Comparison of ENCODE assay signal across 15 cellular contexts in genomic region chr17:38660097-38661026, GRCh38. TPM values are rescaled to one million over a fixed set of nuclear protein-coding genes. Genes with fewer than 3 reads are reported as not detected.
DNase-seq lines count a peak whose midpoint lies in the region; ATAC-seq, FAIRE-seq and TF ChIP-seq lines count a peak whose summit lies in the region.
"Had no signal": no experiment of that assay in that cellular context is flagged by ENCODE, and none has a peak within 500 bp of the region (broad histone marks: within the 10 kb centered on the region; RNA-seq: fewer than 3 reads in every experiment).

No MANE protein-coding gene starts in this region.

- H3K4me1 ChIP-seq in endodermal cell (ENCODE audit: control insufficient read depth, insufficient read depth, low read length) (no peaks in the 10 kb centered on the region), small intestine (ENCODE audit: control insufficient read depth in 2 of 2, insufficient read depth in 1 of 2, low read depth in 1 of 2, low read length in 1 of 2) (no peaks in the 10 kb centered on the region)
- H3K4me1 ChIP-seq: vagina had no signal

- H3K36me3 ChIP-seq in endodermal cell (ENCODE audit: control insufficient read depth, insufficient read depth, low read length): no peaks in the 10 kb centered on the region
- no peaks in the 10 kb centered on the region for H3K36me3 ChIP-seq in small intestine (ENCODE audit: control insufficient read depth in 2 of 2, insufficient read depth in 2 of 2, low read length in 2 of 2)
- H3K36me3 ChIP-seq: vagina, WERI-Rb-1 had no signal

- H3K4me3 ChIP-seq in NB4 (ENCODE audit: low read depth, low read length) (no peak overlapping the region), endodermal cell (ENCODE audit: low read length) (no peak overlapping the region), small intestine (ENCODE audit: low read depth in 1 of 2, low read length in 2 of 2) (no peak overlapping the region)
- H3K4me3 ChIP-seq: SK-N-MC, vagina had no signal

- H3K27me3 ChIP-seq in endodermal cell (ENCODE audit: control insufficient read depth, insufficient read depth, low read length, poor library complexity, severe bottlenecking) (no peaks in the 10 kb centered on the region), small intestine (ENCODE audit: control insufficient read depth in 2 of 2, insufficient read depth in 2 of 2, low read length in 2 of 2) (no peaks in the 10 kb centered on the region)
- H3K27me3 ChIP-seq: vagina had no signal

- no peaks in the 10 kb centered on the region for H3K36me3 Mint-ChIP-seq in endodermal cell (ENCODE audit: low read depth)

- no peaks in the 10 kb centered on the region for H3K9me3 ChIP-seq in endodermal cell (ENCODE audit: control insufficient read depth, low read length)
- no peaks in the 10 kb centered on the region for H3K9me3 ChIP-seq in small intestine (ENCODE audit: control insufficient read depth, low read depth)
- H3K9me3 ChIP-seq: vagina had no signal

- no peak overlapping the region for H3K27ac ChIP-seq in endodermal cell (ENCODE audit: low read depth, low read length)
- no peak overlapping the region for H3K27ac ChIP-seq in small intestine (ENCODE audit: low read depth in 1 of 2, low read length in 1 of 2)
- H3K27ac ChIP-seq: HL-60, SK-N-MC, vagina, WERI-Rb-1 had no signal

- no peak overlapping the region for H3K4me3 Mint-ChIP-seq in endodermal cell
- H3K4me3 Mint-ChIP-seq: HFFc6 had no signal

- no peak for TF ChIP-seq POLR2A in NB4 (IDR thresholded peaks at IDR 0.05; ENCODE audit: extremely low read depth, insufficient read length)

- peaks cover 6% of the 10 kb centered on the region for H3K4me1 Mint-ChIP-seq in endodermal cell

- H3K9ac ChIP-seq in endodermal cell (ENCODE audit: extremely low read depth, low read length, poor library complexity, severe bottlenecking): no peak overlapping the region

- DNase-seq in SIG-M5 treated with dmso at 0.1 percent for 504 hours (lab: John Stamatoyannopoulos, UW; ENCODE audit: unreplicated experiment): peak; percentile 36
- no peak for DNase-seq in SIG-M5 (lab: John Stamatoyannopoulos, UW)
- DNase-seq in NB4 (ENCODE audit: low read depth): peak; percentile 45
- peak; percentile 56 for DNase-seq in endodermal cell
- peak; percentile 22 for DNase-seq in small intestine
- DNase-seq in stimulated activated naive CD4-positive, alpha-beta T cell treated with Interleukin-2 at 50 U/mL for 16 hours (lab: John Stamatoyannopoulos, UW): no peak
- DNase-seq in activated gamma-delta T cell (lab: John Stamatoyannopoulos, UW): no peak
- DNase-seq: HFFc6; stimulated activated naive CD8-positive, alpha-beta T cell treated with anti-CD3 and anti-CD28 coated beads, Interleukin-15, Interleukin-2, amounts not matched to agents 100 U/mL and 50 U/mL, for 24 hours; WERI-Rb-1 had no signal

- no peak for FAIRE-seq in small intestine (lab: Jason Lieb, UNC)

- H3K9me3 Mint-ChIP-seq in endodermal cell: no peaks in the 10 kb centered on the region
- H3K9me3 Mint-ChIP-seq: HFFc6 had no signal

- no peak overlapping the region for H3K27ac Mint-ChIP-seq in endodermal cell
- H3K27ac Mint-ChIP-seq: HFFc6 had no signal

- H3K27me3 Mint-ChIP-seq in endodermal cell (ENCODE audit: insufficient read depth): peaks cover 13% of the 10 kb centered on the region

- TF ChIP-seq CTCF in NB4 (IDR thresholded peaks at IDR 0.05; ENCODE audit: low read depth, low read length) (no peak), endodermal cell (conservative IDR thresholded peaks at IDR 0.05) (no peak)

- 88 to 91% methylated on average over 11 to 16 of the region's 16 CpGs for WGBS in endodermal cell (ENCODE audit: insufficient coverage in 1 of 2, insufficient read length in 1 of 2), 2 experiments
- 70 to 78% (median 75%) methylated on average over 16 of the region's 16 CpGs for WGBS in small intestine, 3 donors

- ATAC-seq in GM21717 (IDR thresholded peaks at IDR 0.05; ENCODE audit: unreplicated experiment): no peak
- ATAC-seq: stimulated activated naive CD8-positive, alpha-beta T cell treated with anti-CD3 and anti-CD28 coated beads, Interleukin-15, Interleukin-2, amounts not matched to agents 100 U/mL and 50 U/mL, for 24 hours had no signal

RNA-seq across cellular contexts. Expression of gene EPOP, which starts 14.4 kb away (rescaled TPM):
- 1 to 10 TPM; 3.2 to 5.0 TPM for total RNA-seq in endodermal cell
- polyA plus RNA-seq in endodermal cell (2013, experiment 1 of 2): 13.5 TPM
- 12.8 TPM for polyA plus RNA-seq in endodermal cell (2013, experiment 2 of 2)
- 1 to 10 TPM in 1 of 3 donors, under 1 TPM in 1, not detected in 1; 0.22 to 1.3 TPM for polyA plus RNA-seq in small intestine

RNA-seq across cellular contexts. Expression of gene MLLT6, which starts 44.7 kb away (rescaled TPM):
- total RNA-seq in endodermal cell: 100 to 1,000 TPM; 112 to 127 TPM
- 54.4 TPM for polyA plus RNA-seq in endodermal cell (2013, experiment 1 of 2)
- 49.1 TPM for polyA plus RNA-seq in endodermal cell (2013, experiment 2 of 2)
- 10 to 100 TPM; 19.5 to 48.2 (median 30.0) TPM for polyA plus RNA-seq in small intestine

RNA-seq across cellular contexts. Expression of gene SRCIN1, which starts 54.6 kb away (rescaled TPM):
- 1 to 10 TPM; 2.8 to 5.9 TPM for total RNA-seq in endodermal cell
- polyA plus RNA-seq in endodermal cell (2013, experiment 1 of 2): 13.0 TPM
- 12.7 TPM for polyA plus RNA-seq in endodermal cell (2013, experiment 2 of 2)
- polyA plus RNA-seq in small intestine: 1 to 10 TPM in 1 of 3 donors, under 1 TPM in 2; 0.45 to 1.4 (median 0.54) TPM
- total RNA-seq: HFFc6 had no signal
- polyA plus RNA-seq: fibroblast of lung had no signal

Comparison
In these comparisons a context has a peak if more than half of its experiments do, and no peak if none do; other contexts are left out.
1. DNase-seq: peak in SIG-M5 treated with dmso at 0.1 percent for 504 hours (single experiment), NB4 (single experiment), endodermal cell (single experiment) and small intestine (single experiment); none in SIG-M5 (single experiment), stimulated activated naive CD4-positive, alpha-beta T cell treated with Interleukin-2 at 50 U/mL for 16 hours (single experiment) and activated gamma-delta T cell (single experiment).